31 cellular contexts compared by ENCODE assay signal in the genomic region with DNA sequence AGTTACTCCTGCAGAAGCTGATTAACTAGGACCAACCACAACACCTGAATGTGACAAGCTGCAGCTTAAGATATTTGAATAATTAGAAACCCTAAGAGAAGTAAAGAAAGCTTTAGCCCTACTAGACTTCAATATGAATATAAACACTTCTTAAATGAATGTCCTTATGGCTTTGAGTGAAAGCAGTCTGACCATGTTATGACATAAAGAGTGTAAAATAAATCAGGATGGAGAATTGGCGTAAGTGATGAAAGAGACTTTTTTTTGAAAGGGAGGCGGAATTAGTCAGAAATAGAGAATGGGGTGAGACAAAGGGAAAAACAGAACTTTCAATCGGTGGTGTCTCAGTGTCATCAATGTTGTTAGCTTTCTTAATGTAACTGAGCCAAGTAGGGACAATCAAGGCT.
"Had no signal": no experiment of that assay in that cellular context is flagged by ENCODE, and none has a peak within 500 bp of the region (broad histone marks: within the 10 kb centered on the region; RNA-seq: fewer than 3 reads in every experiment).

No MANE protein-coding gene starts in this region.

- DNase-seq: activated B cell treated with CpG ODN at 0.5 μM for 24 hours; activated CD4-positive, alpha-beta memory T cell treated with anti-CD3 and anti-CD28 coated beads for 36 hours; activated CD4-positive, alpha-beta T cell treated with anti-CD3 and anti-CD28 coated beads for 4 hours; activated CD4-positive, alpha-beta T cell treated with anti-CD3 and anti-CD28 coated beads, Interleukin-2, amount 10 ng/mL, durations not matched to agents 24 days and 14 days; activated CD4-positive, alpha-beta T cell treated with anti-CD3 and anti-CD28 coated beads, Interleukin-2, amount 50 U/mL, for 1 hour; activated CD4-positive, alpha-beta T cell treated with anti-CD3 and anti-CD28 coated beads, Interleukin-2, amount 50 U/mL, for 4 hours; activated CD4-positive, CD25-positive, alpha-beta regulatory T cell treated with anti-CD3 and anti-CD28 coated beads, Interleukin-2, amount 50 U/mL, for 72 hours; activated CD8-positive, alpha-beta memory T cell treated with anti-CD3 and anti-CD28 coated beads, Interleukin-2, amount 50 U/mL, for 4 hours; activated CD8-positive, alpha-beta T cell treated with anti-CD3 and anti-CD28 coated beads for 36 hours; activated effector memory CD4-positive, alpha-beta T cell treated with anti-CD3 and anti-CD28 coated beads, Interleukin-2, amount 50 U/mL, for 16 hours; activated gamma-delta T cell treated with Interleukin-2 at 50 U/mL for 16 hours; activated naive CD4-positive, alpha-beta T cell; activated naive CD4-positive, alpha-beta T cell treated with anti-CD3 and anti-CD28 coated beads for 36 hours; activated naive CD4-positive, alpha-beta T cell treated with anti-CD3 and anti-CD28 coated beads, Interleukin-2, amount 50 U/mL, for 16 hours; activated naive CD8-positive, alpha-beta T cell treated with anti-CD3 and anti-CD28 coated beads for 36 hours; activated T-cell treated with anti-CD3 and anti-CD28 coated beads for 4 hours; activated T-cell treated with anti-CD3 and anti-CD28 coated beads, Interleukin-2, amount 50 U/mL, for 1 hour; activated T-cell treated with anti-CD3 and anti-CD28 coated beads, Interleukin-2, amount 50 U/mL, for 4 hours; activated T-cell treated with anti-CD3 and anti-CD28 coated beads, Interleukin-2, amount 50 U/mL, for 72 hours; adrenal gland; amniotic stem cell; aorta; body of pancreas; brain microvascular endothelial cell; central memory CD4-positive, alpha-beta T cell; T-helper 2 cell; T-helper 9 cell had no signal

- ATAC-seq: activated CD8-positive, alpha-beta T cell treated with anti-CD3 and anti-CD28 coated beads for 36 hours; activated naive CD4-positive, alpha-beta T cell treated with anti-CD3 and anti-CD28 coated beads, Interleukin-2, amount 50 U/mL, for 72 hours; activated T-cell treated with anti-CD3 and anti-CD28 coated beads, Interleukin-2, amount 50 U/mL, for 4 hours; activated T-cell treated with anti-CD3 and anti-CD28 coated beads, Interleukin-2, amount 50 U/mL, for 72 hours; activated T-helper 17 cell treated with anti-CD3 and anti-CD28 coated beads, Interleukin-2, amount 50 U/mL, for 72 hours; body of pancreas had no signal

- H3K4me3 ChIP-seq: adrenal gland, body of pancreas, breast epithelium had no signal

- H3K9me3 ChIP-seq: adrenal gland, body of pancreas, breast epithelium had no signal

- H3K27me3 ChIP-seq: adrenal gland, body of pancreas, brain microvascular endothelial cell, breast epithelium had no signal

- H3K4me1 ChIP-seq: adrenal gland, body of pancreas, breast epithelium had no signal

- H3K27ac ChIP-seq: adrenal gland, body of pancreas, brain microvascular endothelial cell, breast epithelium, VCaP had no signal

- H3K36me3 ChIP-seq: adrenal gland, brain microvascular endothelial cell, breast epithelium had no signal
